ENCODE assay signal across 8 cellular contexts in genomic region chr13:111115051-111115840, GRCh38. TPM values are rescaled to one million over a fixed set of nuclear protein-coding genes. Genes with fewer than 3 reads are reported as not detected.
A peak's percentile ranks its signal among the peaks of the same experiment; 100 is the strongest.
DNase-seq lines count a peak whose midpoint lies in the region; ATAC-seq and TF ChIP-seq lines count a peak whose summit lies in the region.

Gene ARHGEF7 (plus strand): TSS chr13:111115310. CDS start chr13:111115527, 217 bp downstream.

- no peak within 1 kb of the TSS for H3K18ac ChIP-seq in mesendoderm (ENCODE audit: low read length)

- H3K4ac ChIP-seq in mesendoderm (ENCODE audit: low read depth, low read length) = no peak within 1 kb of the TSS

- H3K56ac ChIP-seq in mesendoderm (ENCODE audit: low read length) = peak within 1 kb of the TSS; percentile 73

- ATAC-seq in GM19035 (IDR thresholded peaks at IDR 0.05; ENCODE audit: unreplicated experiment) = peak; percentile 45
- no peak for ATAC-seq in GM18907 (IDR thresholded peaks at IDR 0.05; ENCODE audit: unreplicated experiment)

- H3K9me3 ChIP-seq in ectodermal cell (ENCODE audit: control insufficient read depth, low read length) (no peaks in the 10 kb centered on the region), tibial nerve (peaks cover 0 to 1% (median 0%) of the 10 kb centered on the region in 4 donors)

- H3K4me3 ChIP-seq in ACC112 (ENCODE audit: low read depth, low read length) = peak within 1 kb of the TSS; percentile 85
- H3K4me3 ChIP-seq in ectodermal cell (ENCODE audit: insufficient read depth, low read depth, low read length) = peak within 1 kb of the TSS; percentile 70
- peak within 1 kb of the TSS; percentile 46 for H3K4me3 ChIP-seq in mesendoderm (ENCODE audit: low read length)
- H3K4me3 ChIP-seq in tibial nerve = peak within 1 kb of the TSS; percentile 46 to 76 (median 62)

- H3K4me1 ChIP-seq in ACC112 (ENCODE audit: control insufficient read depth, insufficient read depth, low read length, unreplicated experiment) (peaks cover 5% of the 10 kb centered on the region), ectodermal cell (ENCODE audit: control insufficient read depth, insufficient read depth, low read length) (no peaks in the 10 kb centered on the region), mesendoderm (ENCODE audit: control insufficient read depth, low read depth, low read length) (no peaks in the 10 kb centered on the region), tibial nerve (peaks cover 0 to 56% (median 5%) of the 10 kb centered on the region in 4 donors)

- no peak for TF ChIP-seq EP300 in tibial nerve (IDR thresholded peaks at IDR 0.05)

- H2AK5ac ChIP-seq in mesendoderm (ENCODE audit: low read length) = no peak within 1 kb of the TSS

- peak within 1 kb of the TSS; percentile 37 for H3K9ac ChIP-seq in mesendoderm (ENCODE audit: low read length)

- H4K5ac ChIP-seq in mesendoderm (ENCODE audit: low read length) = no peak within 1 kb of the TSS

- no peak for TF ChIP-seq POLR2A in tibial nerve (IDR thresholded peaks at IDR 0.05)

- no peak within 1 kb of the TSS for H4K8ac ChIP-seq in mesendoderm (ENCODE audit: low read depth, low read length)

- no peaks in the 10 kb centered on the region for H3K79me1 ChIP-seq in mesendoderm (ENCODE audit: low read length)

- WGBS in ectodermal cell, 2 experiments = 0% methylated on average over 117 to 118 of the region's 121 CpGs
- no CpG with 5 or more reads among the region's 121 CpGs for WGBS in mesendoderm (ENCODE audit: extremely low coverage, insufficient coverage, low lambda C conversion rate)
- WGBS in tibial nerve, 2 donors = 0 to 1% methylated on average over 4 to 20 of the region's 121 CpGs

- H3K4me2 ChIP-seq in mesendoderm (ENCODE audit: low read length) = peak within 1 kb of the TSS; percentile 89

- peak within 1 kb of the TSS; percentile 96 for H2AFZ ChIP-seq in ACC112 (ENCODE audit: low read length, unreplicated experiment)

- H2BK15ac ChIP-seq in mesendoderm (replicated peaks; ENCODE audit: low read depth) = no peak within 1 kb of the TSS

- H3K23ac ChIP-seq in mesendoderm (ENCODE audit: low read length) = no peak within 1 kb of the TSS

- H3K27ac ChIP-seq in ACC112 (ENCODE audit: low read depth, low read length) (no peak within 1 kb of the TSS), ectodermal cell (ENCODE audit: insufficient read depth, low read depth, low read length, poor library complexity, severe bottlenecking) (peak within 1 kb of the TSS; percentile 11), mesendoderm (ENCODE audit: low read depth, low read length) (no peak within 1 kb of the TSS), tibial nerve (peak within 1 kb of the TSS; percentile 47 to 89 (median 75))

- H3K79me2 ChIP-seq in ACC112 (ENCODE audit: control insufficient read depth, insufficient read depth, low read length, unreplicated experiment) (no peaks in the 10 kb centered on the region), mesendoderm (ENCODE audit: control insufficient read depth, insufficient read depth, low read length) (no peaks in the 10 kb centered on the region)

- no peak for TF ChIP-seq CTCF in tibial nerve (IDR thresholded peaks at IDR 0.05)

- no peak within 1 kb of the TSS for H2BK120ac ChIP-seq in mesendoderm (ENCODE audit: low read depth, low read length)

- peaks cover 85% of the 10 kb centered on the region for H3K27me3 ChIP-seq in ACC112 (ENCODE audit: insufficient read depth, low read length)
- H3K27me3 ChIP-seq in ectodermal cell (ENCODE audit: control insufficient read depth, insufficient read depth, low read length, poor library complexity, severe bottlenecking) = peaks cover 66% of the 10 kb centered on the region
- peaks cover 21% of the 10 kb centered on the region for H3K27me3 ChIP-seq in mesendoderm (ENCODE audit: insufficient read depth, low read length, poor library complexity)
- H3K27me3 ChIP-seq in tibial nerve = peaks cover 0 to 30% of the 10 kb centered on the region in 2 donors

- no peak within 1 kb of the TSS for H2BK5ac ChIP-seq in mesendoderm (ENCODE audit: low read length)

- DNase-seq in RPMI7951 (ENCODE audit: low read depth) (no peak), mesendoderm (peak; percentile 43), tibial nerve (ENCODE audit: low spot score in 2 of 2) (no peak), hippocampal formation (lab: John Stamatoyannopoulos, UW) (no peak)

- H3K36me3 ChIP-seq in ACC112 (ENCODE audit: insufficient read depth, low read length) (no peaks in the 10 kb centered on the region), ectodermal cell (ENCODE audit: control insufficient read depth, insufficient read depth, low read length) (no peaks in the 10 kb centered on the region), mesendoderm (ENCODE audit: control insufficient read depth, insufficient read depth, low read length) (no peaks in the 10 kb centered on the region), tibial nerve (no peaks in the 10 kb centered on the region)

RNA-seq across cellular contexts. Expression of gene ARHGEF7, which starts in this region (rescaled TPM):
- total RNA-seq in RPMI7951 (2014; rRNA removed; shearing (Covaris generic)) = 12.1 and 16.0 TPM in 2 replicates
- 65.4 TPM for polyA plus RNA-seq in ectodermal cell (2013, experiment 1 of 4)
- polyA plus RNA-seq in ectodermal cell (2013, experiment 2 of 4) = 65.4 TPM
- 54.3 TPM for polyA plus RNA-seq in ectodermal cell (2013, experiment 3 of 4)
- 64.1 TPM for polyA plus RNA-seq in ectodermal cell (2013, experiment 4 of 4)
- polyA plus RNA-seq in mesendoderm (2013, experiment 1 of 2) = 26.5 TPM
- polyA plus RNA-seq in mesendoderm (2013, experiment 2 of 2) = 26.5 TPM
- 100 to 1,000 TPM in 3 of 4 donors, 10 to 100 TPM in 1; 88.7 to 119 (median 110) TPM for total RNA-seq in tibial nerve

Comparison
In these comparisons a context has a peak if more than half of its experiments do, and no peak if none do; other contexts are left out.
1. H3K27ac ChIP-seq: peak in ectodermal cell (single experiment) and tibial nerve (4 of 4); none in ACC112 (single experiment) and mesendoderm (single experiment).
2. Peak in every context shown above with its lines, with median percentiles within 50 percentile points of each other: H3K4me3 ChIP-seq.